23 cellular contexts compared by ENCODE assay signal in the genomic region with DNA sequence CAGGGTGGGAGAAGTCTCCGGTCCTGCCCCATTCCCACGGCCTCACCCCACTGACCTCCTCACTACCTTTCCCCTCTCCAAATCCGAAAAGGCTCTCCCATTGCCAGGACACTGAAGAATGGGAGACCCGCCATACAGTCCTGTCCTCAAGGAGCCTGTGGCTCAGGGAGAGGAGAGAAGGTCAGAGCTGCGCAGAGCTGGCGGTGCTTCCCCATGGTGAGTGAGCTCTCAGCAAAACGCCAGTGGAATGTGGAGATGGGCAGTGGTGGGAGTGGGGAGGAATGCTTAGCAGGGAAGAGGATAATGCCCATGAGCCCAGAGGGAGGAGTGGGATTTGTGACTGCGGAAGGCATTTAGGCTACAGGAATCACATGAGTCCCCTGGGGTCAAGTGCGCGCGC.
"Had no signal": no experiment of that assay in that cellular context is flagged by ENCODE, and none has a peak within 500 bp of the region (broad histone marks: within the 10 kb centered on the region; RNA-seq: fewer than 3 reads in every experiment).

No MANE protein-coding gene starts in this region.

- H3K36me3 ChIP-seq: brain microvascular endothelial cell, left ventricle myocardium inferior, thoracic aorta had no signal

- H3K27me3 ChIP-seq: brain microvascular endothelial cell had no signal

- H3K36me3 Mint-ChIP-seq: activated naive CD4-positive, alpha-beta T cell treated with anti-CD3 and anti-CD28 coated beads, Interleukin-2, amount 10 ng/mL, durations not matched to agents 7 days and 5 days had no signal

- ATAC-seq: activated naive CD8-positive, alpha-beta T cell treated with anti-CD3 and anti-CD28 coated beads, Interleukin-2, amount 50 U/mL, for 24 hours; naive thymus-derived CD4-positive, alpha-beta T cell; T-helper 17 cell had no signal

- H3K4me3 ChIP-seq: left ventricle myocardium inferior, thoracic aorta had no signal

- H3K27ac ChIP-seq: brain microvascular endothelial cell, epithelial cell of prostate, left ventricle myocardium inferior, thoracic aorta, VCaP had no signal

- H3K4me1 ChIP-seq: left ventricle myocardium inferior had no signal

- DNase-seq: activated CD4-positive, CD25-positive, alpha-beta regulatory T cell treated with anti-CD3 and anti-CD28 coated beads, Interleukin-2, amount 50 U/mL, for 72 hours; activated CD8-positive, alpha-beta memory T cell treated with anti-CD3 and anti-CD28 coated beads for 24 hours; activated CD8-positive, alpha-beta memory T cell treated with anti-CD3 and anti-CD28 coated beads, Interleukin-2, amount 50 U/mL, for 48 hours; activated effector memory CD4-positive, alpha-beta T cell treated with Interleukin-2 at 50 U/mL for 16 hours; activated naive CD4-positive, alpha-beta T cell treated with anti-CD3 and anti-CD28 coated beads, Interleukin-2, amount 10 ng/mL, durations not matched to agents 7 days and 5 days; activated naive CD8-positive, alpha-beta T cell treated with anti-CD3 and anti-CD28 coated beads, Interleukin-2, amount 50 U/mL, for 24 hours; activated T-cell treated with anti-CD3 and anti-CD28 coated beads, Interleukin-2, amount 50 U/mL, for 48 hours; anterior cingulate cortex; brain microvascular endothelial cell; central memory CD4-positive, alpha-beta T cell; endodermal cell; head of caudate nucleus; kidney; left ventricle myocardium inferior; naive thymus-derived CD4-positive, alpha-beta T cell; occipital lobe; small intestine; stimulated activated CD4-positive, alpha-beta T cell treated with anti-CD3 and anti-CD28 coated beads, Interleukin-15, amount 100 ng/mL, for 24 hours; stimulated activated CD4-positive, alpha-beta T cell treated with anti-CD3 and anti-CD28 coated beads, Interleukin-2, amount 100 ng/mL, for 48 hours; T-helper 17 cell had no signal

- H3K4me1 Mint-ChIP-seq: activated naive CD4-positive, alpha-beta T cell treated with anti-CD3 and anti-CD28 coated beads, Interleukin-2, amount 10 ng/mL, durations not matched to agents 7 days and 5 days; activated naive CD8-positive, alpha-beta T cell treated with anti-CD3 and anti-CD28 coated beads, Interleukin-2, amount 50 U/mL, for 24 hours; naive thymus-derived CD4-positive, alpha-beta T cell; T-helper 17 cell had no signal

- H3K27ac Mint-ChIP-seq: activated naive CD4-positive, alpha-beta T cell treated with anti-CD3 and anti-CD28 coated beads, Interleukin-2, amount 10 ng/mL, durations not matched to agents 7 days and 5 days; activated naive CD8-positive, alpha-beta T cell treated with anti-CD3 and anti-CD28 coated beads, Interleukin-2, amount 50 U/mL, for 24 hours; naive thymus-derived CD4-positive, alpha-beta T cell; T-helper 17 cell had no signal

- H3K9me3 ChIP-seq: left ventricle myocardium inferior, thoracic aorta had no signal

- H3K4me3 Mint-ChIP-seq: activated naive CD4-positive, alpha-beta T cell treated with anti-CD3 and anti-CD28 coated beads, Interleukin-2, amount 10 ng/mL, durations not matched to agents 7 days and 5 days; activated naive CD8-positive, alpha-beta T cell treated with anti-CD3 and anti-CD28 coated beads, Interleukin-2, amount 50 U/mL, for 24 hours; endodermal cell; naive thymus-derived CD4-positive, alpha-beta T cell had no signal
